ENCODE assay signal across 32 cellular contexts in the genomic region with DNA sequence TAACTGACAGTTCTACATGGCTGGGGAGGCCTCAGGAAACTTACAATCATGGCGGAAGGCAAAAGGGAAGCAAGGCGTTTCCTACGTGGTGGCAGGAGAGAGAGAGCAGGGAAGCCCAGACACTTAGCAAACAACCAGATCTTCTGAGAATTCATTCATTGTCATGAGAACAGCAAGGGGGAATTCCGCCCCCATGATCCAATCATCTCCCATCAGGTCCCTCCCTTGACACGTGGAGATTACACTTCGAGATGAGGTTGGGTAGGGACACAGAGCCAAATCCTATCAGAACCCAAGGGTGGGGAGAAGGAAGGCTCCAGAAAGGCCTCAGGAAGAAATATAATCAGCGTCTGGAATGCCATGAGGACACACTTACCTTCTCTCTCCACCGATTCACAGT. TPM values are rescaled to one million over a fixed set of nuclear protein-coding genes. Genes with fewer than 3 reads are reported as not detected.
"Had no signal": no experiment of that assay in that cellular context is flagged by ENCODE, and none has a peak within 500 bp of the region (broad histone marks: within the 10 kb centered on the region; RNA-seq: fewer than 3 reads in every experiment).

No MANE protein-coding gene starts in this region.

- H3K36me3 ChIP-seq: esophagus squamous epithelium, left lung, neural progenitor cell, right lobe of liver, stomach, thyroid gland had no signal

- H3K4me2 ChIP-seq: hepatocyte, neural progenitor cell, smooth muscle cell had no signal

- H3K27me3 Mint-ChIP-seq: progenitor cell of endocrine pancreas had no signal

- H2AFZ ChIP-seq: hepatocyte, neural progenitor cell, parathyroid adenoma had no signal

- H3K36me3 Mint-ChIP-seq: naive thymus-derived CD4-positive, alpha-beta T cell; neural progenitor cell; stimulated activated effector memory CD8-positive, alpha-beta T cell treated with anti-CD3 and anti-CD28 coated beads, Interleukin-12 subunit alpha, Interleukin-12 subunit beta, amount 100 ng/mL, for 72 hours; type B pancreatic cell had no signal

- H3K4me1 Mint-ChIP-seq: naive thymus-derived CD4-positive, alpha-beta T cell; nephron; neural progenitor cell; stimulated activated effector memory CD8-positive, alpha-beta T cell treated with anti-CD3 and anti-CD28 coated beads, Interleukin-12 subunit alpha, Interleukin-12 subunit beta, amount 100 ng/mL, for 72 hours had no signal

- H3K9me3 ChIP-seq: esophagus squamous epithelium, left lung, right lobe of liver, stomach, thyroid gland had no signal

- H3K27me3 ChIP-seq: esophagus squamous epithelium, hepatocyte, neural progenitor cell, right lobe of liver, stomach, thyroid gland had no signal

- H3K9ac ChIP-seq: neural progenitor cell, parathyroid adenoma had no signal

- H3K9me3 Mint-ChIP-seq: naive thymus-derived CD4-positive, alpha-beta T cell; nephron; neural progenitor cell; stimulated activated effector memory CD8-positive, alpha-beta T cell treated with anti-CD3 and anti-CD28 coated beads, Interleukin-12 subunit alpha, Interleukin-12 subunit beta, amount 100 ng/mL, for 72 hours; type B pancreatic cell had no signal

- H3K79me2 ChIP-seq: hepatocyte, parathyroid adenoma had no signal

- DNase-seq: dermis blood vessel endothelial cell; effector memory CD4-positive, alpha-beta T cell; erythroblast; esophagus squamous epithelium; foreskin melanocyte; head of caudate nucleus; left cardiac atrium; left lung; mesenchymal stem cell; midbrain; naive thymus-derived CD4-positive, alpha-beta T cell; right lobe of liver; stimulated activated CD4-positive, alpha-beta T cell treated with anti-CD3 and anti-CD28 coated beads, Interleukin-12 subunit alpha, Interleukin-12 subunit beta, amount 100 ng/mL, for 4 hours; stimulated activated CD4-positive, alpha-beta T cell treated with anti-CD3 and anti-CD28 coated beads, Interleukin-1b, Interleukin-23, amount 100 ng/mL, for 48 hours; stimulated activated CD4-positive, alpha-beta T cell treated with anti-CD3 and anti-CD28 coated beads, Interleukin-4, amount 100 ng/mL, for 24 hours; stimulated activated naive CD4-positive, alpha-beta T cell treated with Interleukin-2 at 50 U/mL for 16 hours; stomach; thyroid gland had no signal

- ATAC-seq: left cardiac atrium; left lung; naive thymus-derived CD4-positive, alpha-beta T cell; right lobe of liver; stimulated activated effector memory CD8-positive, alpha-beta T cell treated with anti-CD3 and anti-CD28 coated beads, Interleukin-12 subunit alpha, Interleukin-12 subunit beta, amount 100 ng/mL, for 72 hours had no signal

- H3K27ac ChIP-seq: coronary artery, esophagus squamous epithelium, hepatocyte, left lung, neural progenitor cell, parathyroid adenoma, right lobe of liver, stomach, thyroid gland had no signal

- H3K4me3 Mint-ChIP-seq: naive thymus-derived CD4-positive, alpha-beta T cell; nephron; neural progenitor cell; stimulated activated effector memory CD8-positive, alpha-beta T cell treated with anti-CD3 and anti-CD28 coated beads, Interleukin-12 subunit alpha, Interleukin-12 subunit beta, amount 100 ng/mL, for 72 hours; type B pancreatic cell had no signal

- H3K4me1 ChIP-seq: esophagus squamous epithelium, left lung, parathyroid adenoma, right lobe of liver, stomach, thyroid gland had no signal

- H3K4me3 ChIP-seq: coronary artery, esophagus squamous epithelium, hepatocyte, left lung, neural progenitor cell, right lobe of liver, smooth muscle cell, stomach, thyroid gland had no signal

- H3K27ac Mint-ChIP-seq: naive thymus-derived CD4-positive, alpha-beta T cell; nephron; neural progenitor cell; progenitor cell of endocrine pancreas; stimulated activated effector memory CD8-positive, alpha-beta T cell treated with anti-CD3 and anti-CD28 coated beads, Interleukin-12 subunit alpha, Interleukin-12 subunit beta, amount 100 ng/mL, for 72 hours; type B pancreatic cell had no signal

RNA-seq across cellular contexts. Expression of a gene that starts 34.3 kb away (rescaled TPM):
- total RNA-seq: esophagus squamous epithelium, kidney epithelial cell, lower leg skin, mucosa of gallbladder, osteoblast, progenitor cell of endocrine pancreas, right lobe of liver, smooth muscle cell, thyroid gland had no signal
- polyA plus RNA-seq: naive thymus-derived CD4-positive, alpha-beta T cell; smooth muscle cell; stomach; urinary bladder had no signal
